Comparison of ENCODE assay signal across 8 cellular contexts in genomic region chr3:169147246-169148008, GRCh38.
A peak's percentile ranks its signal among the peaks of the same experiment; 100 is the strongest.
DNase-seq lines count a peak whose midpoint lies in the region; ATAC-seq, FAIRE-seq and TF ChIP-seq lines count a peak whose summit lies in the region.

No MANE protein-coding gene starts in this region.

- H4K8ac ChIP-seq in H1 (ENCODE audit: extremely low read depth, insufficient read depth, low read length): no peak overlapping the region

- no peak overlapping the region for H2BK5ac ChIP-seq in H1 (ENCODE audit: low read depth, low read length)

- POLR2A ChIA-PET in H1 (lab: Charles Lee; ENCODE audit: partially characterized antibody): interaction anchor here (0.6 to 1.9 kb wide), 8 partner anchors 34 to 524 kb away, joined by 3 to 4 read pairs (median 3); no protein-coding TSS in a partner anchor

- TF ChIP-seq CTCF in H1 (IDR thresholded peaks at IDR 0.05; ENCODE audit: control extremely low read depth in 1 of 3, insufficient read depth in 1 of 3, low read depth in 1 of 3, low read length in 3 of 3) (no peak), lower lobe of right lung (IDR thresholded peaks at IDR 0.05) (no peak), thoracic aorta (IDR thresholded peaks at IDR 0.05) (no peak)

- no peak overlapping the region for H3K27ac Mint-ChIP-seq in CD4-positive, CD25-positive, alpha-beta regulatory T cell

- TF ChIP-seq EP300 in H1 (IDR thresholded peaks at IDR 0.05; ENCODE audit: borderline replicate concordance in 1 of 2, low read depth in 2 of 2, low read length in 2 of 2): no peak

- H3K4me3 Mint-ChIP-seq in CD4-positive, CD25-positive, alpha-beta regulatory T cell: peak overlapping the region; percentile 16 to 82 (median 62)

- no peak overlapping the region for H3K18ac ChIP-seq in H1 (ENCODE audit: extremely low read depth, low read length)

- H3K23me2 ChIP-seq in H1 (ENCODE audit: low read depth, low read length): peaks cover 9% of the 10 kb centered on the region

- no peak overlapping the region for H2BK120ac ChIP-seq in H1 (replicated peaks; ENCODE audit: low read depth, low read length)

- TF ChIP-seq POLR2A in H1 (IDR thresholded peaks at IDR 0.05; ENCODE audit: control extremely low read depth in 1 of 2, low read depth in 2 of 2, low read length in 2 of 2): no peak

- CTCF ChIA-PET in H1 (lab: Charles Lee; ENCODE audit: partially characterized antibody): interaction anchor here (0.7 to 7.1 kb wide), 19 partner anchors 9 to 936 kb away, joined by 3 to 69 read pairs (median 3); no protein-coding TSS in a partner anchor

- H4K5ac ChIP-seq in H1 (ENCODE audit: insufficient read length, low read depth, low read length): no peak overlapping the region

- no peak for TF ChIP-seq RAD21 in H1 (IDR thresholded peaks at IDR 0.05 in 1 of 2, conservative IDR thresholded peaks at IDR 0.05 in 1 of 2; ENCODE audit: low read depth in 2 of 2, low read length in 2 of 2)

- no peak overlapping the region for H4K91ac ChIP-seq in H1 (replicated peaks; ENCODE audit: insufficient read length, low read length)

- H3K27me3 Mint-ChIP-seq in CD4-positive, CD25-positive, alpha-beta regulatory T cell: peaks cover 70% of the 10 kb centered on the region

- H2AK5ac ChIP-seq in H1 (ENCODE audit: low read depth, low read length): no peak overlapping the region

- no peak overlapping the region for H3K23ac ChIP-seq in H1 (ENCODE audit: insufficient read length)

- no peaks in the 10 kb centered on the region for H3K36me3 Mint-ChIP-seq in CD4-positive, CD25-positive, alpha-beta regulatory T cell

- H3K56ac ChIP-seq in H1 (replicated peaks; ENCODE audit: insufficient read length, low read depth, low read length): no peak overlapping the region

- no peaks in the 10 kb centered on the region for H3K36me3 ChIP-seq in CD4-positive, CD25-positive, alpha-beta regulatory T cell (ENCODE audit: control insufficient read depth, insufficient read depth, low read length)
- no peaks in the 10 kb centered on the region for H3K36me3 ChIP-seq in H1 (ENCODE audit: control insufficient read depth in 2 of 4, insufficient read depth in 4 of 4, low read length in 3 of 4)
- H3K36me3 ChIP-seq in lower lobe of right lung: no peaks in the 10 kb centered on the region
- H3K36me3 ChIP-seq in thoracic aorta: no peaks in the 10 kb centered on the region

- H2BK12ac ChIP-seq in H1 (ENCODE audit: low read depth, low read length): no peak overlapping the region

- H3K27me3 ChIP-seq in CD4-positive, CD25-positive, alpha-beta regulatory T cell (ENCODE audit: control insufficient read depth, insufficient read depth, low read length): peaks cover 41% of the 10 kb centered on the region
- H3K27me3 ChIP-seq in H1 (replicated peaks in 1 of 4; ENCODE audit: control insufficient read depth in 3 of 4, extremely low read depth in 1 of 4, insufficient read depth in 3 of 4, low read length in 3 of 4) (peaks cover 11 to 49% (median 26%) of the 10 kb centered on the region in 4 experiments), lower lobe of right lung (ENCODE audit: low read depth) (peaks cover 26% of the 10 kb centered on the region), thoracic aorta (replicated peaks; ENCODE audit: insufficient read depth) (no peaks in the 10 kb centered on the region)

- H3K79me2 ChIP-seq in H1 (ENCODE audit: control insufficient read depth in 1 of 2, insufficient read depth in 2 of 2, low read length in 2 of 2): no peaks in the 10 kb centered on the region

- intact Hi-C loops in lower lobe of right lung (cut with DNase I): loop anchor here (10.0 kb wide), 1 partner anchor 97 kb away; no protein-coding TSS in a partner anchor

- peaks cover 0 to 26% (median 12%) of the 10 kb centered on the region in 4 donors for H3K4me1 Mint-ChIP-seq in CD4-positive, CD25-positive, alpha-beta regulatory T cell

- H3K9me3 Mint-ChIP-seq in CD4-positive, CD25-positive, alpha-beta regulatory T cell: peaks cover 0 to 12% (median 5%) of the 10 kb centered on the region in 7 donors

- H3K27ac ChIP-seq in CD4-positive, CD25-positive, alpha-beta regulatory T cell (ENCODE audit: insufficient read depth, low read length, poor library complexity, severe bottlenecking): no peak overlapping the region
- H3K27ac ChIP-seq in H1 (ENCODE audit: low read depth, low read length): no peak overlapping the region
- peak overlapping the region; percentile 83 for H3K27ac ChIP-seq in lower lobe of right lung
- peak overlapping the region; percentile 87 to 92 for H3K27ac ChIP-seq in thoracic aorta

- WGBS in H1 (ENCODE audit: extremely low coverage in 1 of 2, insufficient coverage in 1 of 2, insufficient read length in 1 of 2, insufficient replicate concordance in 2 of 2, low coverage in 1 of 2, low lambda C conversion rate in 2 of 2, missing lambda C conversion rate in 1 of 2), 2 experiments: 1% methylated on average over 20 of the region's 29 CpGs; no CpG with 5 or more reads in 1 of the 2 experiments

- no peaks in the 10 kb centered on the region for H3K79me1 ChIP-seq in H1 (ENCODE audit: low read depth, low read length)

- no peak overlapping the region for H3K4me3 ChIP-seq in CD4-positive, CD25-positive, alpha-beta regulatory T cell (ENCODE audit: low read depth, low read length)
- peak overlapping the region; percentile 48 to 68 (median 62); a peak in 7 of 8 replicates for H3K4me3 ChIP-seq in H1 (ENCODE audit: extremely low read depth in 1 of 4, insufficient read depth in 2 of 4, low read depth in 3 of 4, low read length in 4 of 4)
- peak overlapping the region; percentile 57 for H3K4me3 ChIP-seq in lower lobe of right lung
- peak overlapping the region; percentile 88 for H3K4me3 ChIP-seq in thoracic aorta

- H3K9me3 ChIP-seq in CD4-positive, CD25-positive, alpha-beta regulatory T cell (ENCODE audit: control insufficient read depth in 2 of 2, low read length in 2 of 2): no peaks in the 10 kb centered on the region
- H3K9me3 ChIP-seq in H1 (ENCODE audit: insufficient read depth in 2 of 2, low read depth in 1 of 2, low read length in 1 of 2) (no peaks in the 10 kb centered on the region), lower lobe of right lung (no peaks in the 10 kb centered on the region), thoracic aorta (no peaks in the 10 kb centered on the region)

- DNase-seq in CD4-positive, CD25-positive, alpha-beta regulatory T cell: peak in 1 of 3 donors; percentile 2
- peak; percentile 42 for DNase-seq in HTR-8/SVneo (ENCODE audit: insufficient read length, low spot score)
- peak; percentile 80 for DNase-seq in SK-N-DZ (ENCODE audit: low spot score)
- peak; percentile 59 to 76 for DNase-seq in H1 (ENCODE audit: low read depth in 1 of 2, low spot score in 2 of 2)
- DNase-seq in lower lobe of right lung: peak; percentile 56
- no peak for DNase-seq in thoracic aorta (ENCODE audit: low spot score)
- no peak for DNase-seq in GDM1 (lab: John Stamatoyannopoulos, UW)

- peak overlapping the region; percentile 80 to 96 for H3K4me2 ChIP-seq in H1 (ENCODE audit: insufficient read depth in 1 of 2, low read depth in 2 of 2, low read length in 2 of 2)

- H2BK15ac ChIP-seq in H1 (ENCODE audit: low read length): no peak overlapping the region

- no peak overlapping the region for H3K4ac ChIP-seq in H1 (replicated peaks; ENCODE audit: insufficient read length, low read depth, low read length)

- peaks cover 0 to 3% of the 10 kb centered on the region in 2 experiments for H4K20me1 ChIP-seq in H1 (replicated peaks in 1 of 2; ENCODE audit: control insufficient read depth in 1 of 2, insufficient read depth in 2 of 2, low read length in 2 of 2)

- peak; percentile 28 for FAIRE-seq in HTR-8/SVneo (lab: Jason Lieb, UNC)
- FAIRE-seq in H1 (lab: Jason Lieb, UNC): peak; percentile 52

- no peak overlapping the region for H2BK20ac ChIP-seq in H1 (ENCODE audit: low read length)

- ATAC-seq in CD4-positive, CD25-positive, alpha-beta regulatory T cell (ENCODE audit: low read depth in 2 of 2): no peak
- peak; percentile 49 to 53 for ATAC-seq in lower lobe of right lung
- ATAC-seq in thoracic aorta (ENCODE audit: insufficient number of reproducible peaks, low FRiP score, low read depth): no peak
- ATAC-seq in GM21717 (IDR thresholded peaks at IDR 0.05; ENCODE audit: unreplicated experiment): no peak

- H3K14ac ChIP-seq in H1 (ENCODE audit: insufficient read length): no peak overlapping the region

- no peak overlapping the region for H3K9ac ChIP-seq in H1 (replicated peaks in 1 of 4; ENCODE audit: extremely low read depth in 1 of 4, low read depth in 3 of 4, low read length in 3 of 4)

- H3K4me1 ChIP-seq in CD4-positive, CD25-positive, alpha-beta regulatory T cell (ENCODE audit: control insufficient read depth, insufficient read depth, low read length, poor library complexity, severe bottlenecking): peaks cover 16% of the 10 kb centered on the region
- H3K4me1 ChIP-seq in H1 (replicated peaks in 1 of 4; ENCODE audit: control insufficient read depth in 3 of 4, insufficient read depth in 4 of 4, low read length in 3 of 4): peaks cover 0 to 12% (median under 1%) of the 10 kb centered on the region in 4 experiments; a peak in 3 of 7 replicates
- H3K4me1 ChIP-seq in lower lobe of right lung: peaks cover 39% of the 10 kb centered on the region
- peaks cover 6 to 43% of the 10 kb centered on the region in 2 donors for H3K4me1 ChIP-seq in thoracic aorta (ENCODE audit: control insufficient read depth in 1 of 2, low read depth in 2 of 2)

- peak overlapping the region; percentile 74 for H2AFZ ChIP-seq in H1 (ENCODE audit: low read length)

TF ChIP-seq in H1, 55 proteins besides CTCF, POLR2A, EP300 and RAD21 (continues in another document):
- no peak for TF ChIP-seq RFX5 (IDR thresholded peaks at IDR 0.05; ENCODE audit: borderline replicate concordance, low read depth, low read length)
- TF ChIP-seq SIN3A (conservative IDR thresholded peaks at IDR 0.05 in 1 of 2, IDR thresholded peaks at IDR 0.05 in 1 of 2; ENCODE audit: low read depth in 1 of 2, low read length in 2 of 2): peak in 1 of 2 experiments; percentile 75; a peak in 1 of 4 replicates
- TF ChIP-seq NRF1 (IDR thresholded peaks at IDR 0.05; ENCODE audit: low read depth, low read length): no peak
- TF ChIP-seq RXRA (IDR thresholded peaks at IDR 0.05; ENCODE audit: insufficient read depth, low read depth, low read length): 0 out of 2 replicates have a peak, but pooled peaks have one; percentile 6
- no peak for TF ChIP-seq BRCA1 (IDR thresholded peaks at IDR 0.05; ENCODE audit: low read depth, low read length)
- peak; percentile 8 for TF ChIP-seq KDM4A (IDR thresholded peaks at IDR 0.05; ENCODE audit: low read depth, low read length, severe bottlenecking)
- TF ChIP-seq CBX8 (IDR thresholded peaks at IDR 0.05; ENCODE audit: borderline replicate concordance, low read depth, low read length): no peak
- TF ChIP-seq TEAD4 (IDR thresholded peaks at IDR 0.05; ENCODE audit: low read depth, low read length): no peak
- peak; percentile 90 for TF ChIP-seq CTBP2 (IDR thresholded peaks at IDR 0.05; ENCODE audit: borderline replicate concordance, insufficient read depth, insufficient read length, low read length)
- no peak for TF ChIP-seq SAP30 (IDR thresholded peaks at IDR 0.05; ENCODE audit: insufficient read depth, insufficient replicate concordance, low read length)
- TF ChIP-seq EZH2 (IDR thresholded peaks at IDR 0.05; ENCODE audit: low read depth, low read length, severe bottlenecking): no peak
- no peak for TF ChIP-seq NANOG (IDR thresholded peaks at IDR 0.05; ENCODE audit: insufficient read depth, low read depth, low read length, poor library complexity, severe bottlenecking)

Comparison
In these comparisons a context has a peak if more than half of its experiments do, and no peak if none do; other contexts are left out.
1. ATAC-seq: peak in lower lobe of right lung (2 of 2); none in CD4-positive, CD25-positive, alpha-beta regulatory T cell (0 of 2), thoracic aorta (single experiment) and GM21717 (single experiment).
2. DNase-seq: peak in HTR-8/SVneo (single experiment), SK-N-DZ (single experiment), H1 (2 of 2) and lower lobe of right lung (single experiment); none in thoracic aorta (single experiment) and GDM1 (single experiment).
3. H3K27ac ChIP-seq: peak in lower lobe of right lung (single experiment) and thoracic aorta (2 of 2); none in CD4-positive, CD25-positive, alpha-beta regulatory T cell (single experiment) and H1 (single experiment).